In the genomic region with DNA sequence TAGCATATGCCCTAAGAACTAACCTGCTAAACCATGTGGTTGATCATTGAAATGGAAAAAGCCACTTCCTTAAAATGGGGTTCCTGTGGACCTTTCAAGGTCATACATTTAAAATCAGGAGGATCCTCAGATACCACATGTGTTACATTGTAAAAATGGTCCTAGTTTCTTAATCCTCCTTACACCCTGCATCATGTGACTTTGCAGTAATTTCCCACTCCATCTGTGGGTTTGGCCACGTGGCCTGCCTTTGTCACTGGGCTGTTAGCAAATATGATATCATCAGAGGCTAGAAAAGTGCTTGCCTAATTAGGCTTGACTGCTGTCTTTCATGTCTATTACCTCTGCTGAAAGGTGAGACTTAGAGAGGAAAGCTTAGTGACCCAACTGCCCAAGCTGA, we compare ENCODE assay signal across 23 cellular contexts.
"Had no signal": no experiment of that assay in that cellular context is flagged by ENCODE, and none has a peak within 500 bp of the region (broad histone marks: within the 10 kb centered on the region; RNA-seq: fewer than 3 reads in every experiment).

No MANE protein-coding gene starts in this region.

- H3K36me3 Mint-ChIP-seq: activated naive CD8-positive, alpha-beta T cell; brain had no signal

- DNase-seq: activated B cell treated with CpG ODN at 0.5 μM for 24 hours; activated CD4-positive, alpha-beta T cell treated with anti-CD3 and anti-CD28 coated beads for 1 hour; activated CD4-positive, alpha-beta T cell treated with anti-CD3 and anti-CD28 coated beads, Interleukin-2, amount 10 ng/mL, durations not matched to agents 24 days and 14 days; activated CD4-positive, alpha-beta T cell treated with anti-CD3 and anti-CD28 coated beads, Interleukin-2, amount 50 U/mL, for 48 hours; activated effector memory CD4-positive, alpha-beta T cell treated with anti-CD3 and anti-CD28 coated beads, Interleukin-2, amount 50 U/mL, for 16 hours; activated naive CD4-positive, alpha-beta T cell treated with anti-CD3 and anti-CD28 coated beads for 36 hours; activated T-cell treated with anti-CD3 and anti-CD28 coated beads, Interleukin-2, amount 50 U/mL, for 4 hours; MG63; NCI-H1092; NCI-H1417; NCI-H1930; NCI-H2171; NCI-H2227 treated with DMSO at 0.1 percent for 48 hours; NCI-H446 treated with DMSO at 0.1 percent for 48 hours; NCI-H69; NK-92 treated with Interleukin-12 subunit alpha and Interleukin-12 subunit beta, amount 100 ng/mL, for 24 hours; PC-9; SHP77 treated with DMSO at 0.1 percent for 48 hours; T-helper 17 cell; T-helper 9 cell had no signal

- H3K27ac Mint-ChIP-seq: activated B cell treated with CpG ODN at 0.5 μM for 24 hours; activated CD4-positive, alpha-beta T cell treated with anti-CD3 and anti-CD28 coated beads, Interleukin-2, amount 10 ng/mL, durations not matched to agents 24 days and 14 days; activated naive CD4-positive, alpha-beta T cell treated with anti-CD3 and anti-CD28 coated beads for 36 hours; activated naive CD8-positive, alpha-beta T cell; T-helper 17 cell had no signal

- H3K9me3 Mint-ChIP-seq: activated B cell treated with CpG ODN at 0.5 μM for 24 hours; activated CD4-positive, alpha-beta T cell treated with anti-CD3 and anti-CD28 coated beads, Interleukin-2, amount 10 ng/mL, durations not matched to agents 24 days and 14 days; activated naive CD4-positive, alpha-beta T cell treated with anti-CD3 and anti-CD28 coated beads for 36 hours; activated T-cell treated with anti-CD3 and anti-CD28 coated beads, Interleukin-2, amount 50 U/mL, for 4 hours; central memory CD8-positive, alpha-beta T cell had no signal

- H3K4me3 Mint-ChIP-seq: activated B cell treated with CpG ODN at 0.5 μM for 24 hours; activated CD4-positive, alpha-beta T cell treated with anti-CD3 and anti-CD28 coated beads, Interleukin-2, amount 10 ng/mL, durations not matched to agents 24 days and 14 days; activated naive CD4-positive, alpha-beta T cell treated with anti-CD3 and anti-CD28 coated beads for 36 hours; activated naive CD8-positive, alpha-beta T cell; activated T-cell treated with anti-CD3 and anti-CD28 coated beads, Interleukin-2, amount 50 U/mL, for 4 hours; brain; central memory CD8-positive, alpha-beta T cell; T-helper 17 cell had no signal

- ATAC-seq: activated T-cell treated with anti-CD3 and anti-CD28 coated beads, Interleukin-2, amount 50 U/mL, for 4 hours; T-helper 17 cell had no signal

- H3K4me1 Mint-ChIP-seq: activated B cell treated with CpG ODN at 0.5 μM for 24 hours; activated CD4-positive, alpha-beta T cell treated with anti-CD3 and anti-CD28 coated beads, Interleukin-2, amount 10 ng/mL, durations not matched to agents 24 days and 14 days; central memory CD8-positive, alpha-beta T cell; T-helper 17 cell had no signal
